ENCODE assay signal across 16 cellular contexts in the genomic region with DNA sequence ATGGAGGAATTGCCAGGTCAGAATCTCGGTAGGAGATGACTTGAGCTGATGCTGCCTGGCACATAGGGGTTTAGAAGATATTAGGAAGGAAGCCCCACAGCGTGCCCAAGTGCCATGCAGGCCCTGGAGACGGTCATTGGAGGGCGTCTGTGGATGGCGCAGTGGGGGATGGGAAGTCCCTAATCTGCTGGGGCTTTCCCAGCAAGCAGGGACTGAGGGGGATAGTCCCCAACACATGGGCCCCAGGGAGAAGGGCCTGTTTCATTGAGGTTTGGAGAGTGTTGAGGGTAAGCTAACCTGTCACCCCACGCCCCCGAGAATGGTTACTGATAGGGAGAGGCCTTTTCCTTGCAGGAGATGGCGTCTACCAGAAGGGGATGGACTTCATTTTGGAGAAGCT. TPM values are rescaled to one million over a fixed set of nuclear protein-coding genes. Genes with fewer than 3 reads are reported as not detected.
DNase-seq lines count a peak whose midpoint lies in the region; ATAC-seq and TF ChIP-seq lines count a peak whose summit lies in the region.
"Had no signal": no experiment of that assay in that cellular context is flagged by ENCODE, and none has a peak within 500 bp of the region (broad histone marks: within the 10 kb centered on the region; RNA-seq: fewer than 3 reads in every experiment).

No MANE protein-coding gene starts in this region.

- ATAC-seq in Right ventricle myocardium inferior, result no peak
- no peak for ATAC-seq in stimulated activated effector memory CD8-positive, alpha-beta T cell treated with anti-CD3 and anti-CD28 coated beads, Interleukin-12 subunit alpha, Interleukin-12 subunit beta, amount 100 ng/mL, for 72 hours
- ATAC-seq: PC-3 had no signal

- TF ChIP-seq CTCF in left ventricle myocardium inferior (IDR thresholded peaks at IDR 0.05; ENCODE audit: borderline replicate concordance) (no peak), GM13976 (IDR thresholded peaks at IDR 0.05; ENCODE audit: borderline replicate concordance, control extremely low read depth, extremely low read depth, insufficient read depth, missing control alignments) (no peak), smooth muscle cell (IDR thresholded peaks at IDR 0.05; ENCODE audit: borderline replicate concordance, insufficient read depth, poor library complexity, severe bottlenecking) (no peak)

- H3K36me3 Mint-ChIP-seq in dendritic cell treated with granulocyte-macrophage colony-stimulating factor and Interleukin-4, amounts not matched to agents 40 ng/mL and 50 ng/mL, for 4 days (ENCODE audit: low read depth), result peaks cover 66% of the 10 kb centered on the region
- peaks cover 16% of the 10 kb centered on the region for H3K36me3 Mint-ChIP-seq in stimulated activated effector memory CD8-positive, alpha-beta T cell treated with anti-CD3 and anti-CD28 coated beads, Interleukin-12 subunit alpha, Interleukin-12 subunit beta, amount 100 ng/mL, for 72 hours

- H3K27ac Mint-ChIP-seq in dendritic cell treated with granulocyte-macrophage colony-stimulating factor and Interleukin-4, amounts not matched to agents 40 ng/mL and 50 ng/mL, for 4 days, result peak overlapping the region; percentile 39
- H3K27ac Mint-ChIP-seq in stimulated activated effector memory CD8-positive, alpha-beta T cell treated with anti-CD3 and anti-CD28 coated beads, Interleukin-12 subunit alpha, Interleukin-12 subunit beta, amount 100 ng/mL, for 72 hours, result peak overlapping the region; percentile 54

- no peak overlapping the region for H3K4me2 ChIP-seq in smooth muscle cell

- H3K9me3 Mint-ChIP-seq in dendritic cell treated with granulocyte-macrophage colony-stimulating factor and Interleukin-4, amounts not matched to agents 40 ng/mL and 50 ng/mL, for 4 days, result no peaks in the 10 kb centered on the region
- H3K9me3 Mint-ChIP-seq in stimulated activated effector memory CD8-positive, alpha-beta T cell treated with anti-CD3 and anti-CD28 coated beads, Interleukin-12 subunit alpha, Interleukin-12 subunit beta, amount 100 ng/mL, for 72 hours, result no peaks in the 10 kb centered on the region

- H3K27me3 Mint-ChIP-seq in dendritic cell treated with granulocyte-macrophage colony-stimulating factor and Interleukin-4, amounts not matched to agents 40 ng/mL and 50 ng/mL, for 4 days, result no peaks in the 10 kb centered on the region

- DNase-seq in left ventricle myocardium inferior, result no peak
- DNase-seq in Right ventricle myocardium inferior (ENCODE audit: missing footprints), result no peak
- peak; percentile 49 for DNase-seq in GM13976 (ENCODE audit: low spot score)
- no peak for DNase-seq in stimulated activated effector memory CD8-positive, alpha-beta T cell treated with anti-CD3 and anti-CD28 coated beads, Interleukin-12 subunit alpha, Interleukin-12 subunit beta, amount 100 ng/mL, for 72 hours (ENCODE audit: low spot score in 2 of 2)
- DNase-seq in NCI-H2029 treated with DMSO at 0.1 percent for 48 hours (lab: John Stamatoyannopoulos, UW), result no peak
- no peak for DNase-seq in smooth muscle cell (lab: John Stamatoyannopoulos, UW; ENCODE audit: unreplicated experiment)
- no peak for DNase-seq in stimulated activated CD4-positive, alpha-beta T cell treated with anti-CD3 and anti-CD28 coated beads, Interleukin-2, amount 100 ng/mL, for 48 hours
- DNase-seq: GDM1, Kasumi-1, NCI-H2081 treated with DMSO at 0.1 percent for 48 hours, NCI-H446, NCI-H526 treated with DMSO at 0.1 percent for 48 hours, PC-3, RPMI8226 had no signal

- peak overlapping the region; percentile 84 for H3K27ac ChIP-seq in left ventricle myocardium inferior (replicated peaks)
- H3K27ac ChIP-seq in smooth muscle cell (ENCODE audit: low read depth), result no peak overlapping the region

- H3K79me2 ChIP-seq in smooth muscle cell (ENCODE audit: low read depth), result no peaks in the 10 kb centered on the region

- H3K9me3 ChIP-seq in left ventricle myocardium inferior (replicated peaks) (no peaks in the 10 kb centered on the region), smooth muscle cell (replicated peaks; ENCODE audit: low read depth) (no peaks in the 10 kb centered on the region)

- 92% methylated on average over 8 of the region's 8 CpGs for WGBS in smooth muscle cell (ENCODE audit: low lambda C conversion rate)

- H3K4me3 ChIP-seq in left ventricle myocardium inferior (no peak overlapping the region), smooth muscle cell (no peak overlapping the region)

- H3K9ac ChIP-seq in smooth muscle cell (ENCODE audit: low read depth), result no peak overlapping the region

- H3K4me1 ChIP-seq in left ventricle myocardium inferior (peaks cover 10% of the 10 kb centered on the region), smooth muscle cell (ENCODE audit: low read depth) (no peaks in the 10 kb centered on the region)

- no peaks in the 10 kb centered on the region for H3F3A ChIP-seq in smooth muscle cell (ENCODE audit: low read depth)

- H4K20me1 ChIP-seq in smooth muscle cell (ENCODE audit: low read depth), result no peaks in the 10 kb centered on the region

- H3K27me3 ChIP-seq in left ventricle myocardium inferior (ENCODE audit: low read depth) (no peaks in the 10 kb centered on the region), smooth muscle cell (ENCODE audit: low read depth) (no peaks in the 10 kb centered on the region)

- H3K36me3 ChIP-seq in left ventricle myocardium inferior (no peaks in the 10 kb centered on the region), smooth muscle cell (ENCODE audit: low read depth) (no peaks in the 10 kb centered on the region)

- no peak overlapping the region for H3K4me3 Mint-ChIP-seq in dendritic cell treated with granulocyte-macrophage colony-stimulating factor and Interleukin-4, amounts not matched to agents 40 ng/mL and 50 ng/mL, for 4 days
- H3K4me3 Mint-ChIP-seq in stimulated activated effector memory CD8-positive, alpha-beta T cell treated with anti-CD3 and anti-CD28 coated beads, Interleukin-12 subunit alpha, Interleukin-12 subunit beta, amount 100 ng/mL, for 72 hours, result no peak overlapping the region
- H3K4me3 Mint-ChIP-seq: CD14-positive monocyte had no signal

- in situ Hi-C loops in GM13976 (cut with MboI; ENCODE audit: low sequenced_read_pairs, unreplicated experiment), result no loop called here

- intact Hi-C loops in left ventricle myocardium inferior (cut with micrococcal nuclease), result no loop called here
- intact Hi-C loops in Right ventricle myocardium inferior (cut with DNase I), result no loop called here
- intact Hi-C loops in dendritic cell treated with granulocyte-macrophage colony-stimulating factor and Interleukin-4, amounts not matched to agents 40 ng/mL and 50 ng/mL, for 4 days (cut with micrococcal nuclease), result no loop called here

- no peak overlapping the region for H2AFZ ChIP-seq in smooth muscle cell (ENCODE audit: low read depth)

- peaks cover 24% of the 10 kb centered on the region for H3K4me1 Mint-ChIP-seq in dendritic cell treated with granulocyte-macrophage colony-stimulating factor and Interleukin-4, amounts not matched to agents 40 ng/mL and 50 ng/mL, for 4 days (ENCODE audit: low read depth)
- H3K4me1 Mint-ChIP-seq in stimulated activated effector memory CD8-positive, alpha-beta T cell treated with anti-CD3 and anti-CD28 coated beads, Interleukin-12 subunit alpha, Interleukin-12 subunit beta, amount 100 ng/mL, for 72 hours, result no peaks in the 10 kb centered on the region

RNA-seq across cellular contexts. Expression of gene TAFAZZIN, which starts 7.8 kb away (rescaled TPM):
- 39.8 TPM for total RNA-seq in left ventricle myocardium inferior
- 36.1 TPM for total RNA-seq in Right ventricle myocardium inferior
- total RNA-seq in smooth muscle cell, result 28.3 and 203 TPM in 2 replicates
- polyA plus RNA-seq in smooth muscle cell, result 30.2 and 32.4 TPM in 2 replicates

RNA-seq across cellular contexts. Expression of gene ATP6AP1, which starts 9.3 kb away (rescaled TPM):
- total RNA-seq in left ventricle myocardium inferior, result 84.1 TPM
- 83.0 TPM for total RNA-seq in Right ventricle myocardium inferior
- 84.0 and 104 TPM in 2 replicates for total RNA-seq in smooth muscle cell
- 193 and 213 TPM in 2 replicates for polyA plus RNA-seq in smooth muscle cell

RNA-seq across cellular contexts. Expression of gene DNASE1L1, which starts 10.1 kb away (rescaled TPM):
- total RNA-seq in left ventricle myocardium inferior, result 56.3 TPM
- 52.3 TPM for total RNA-seq in Right ventricle myocardium inferior
- 33.6 and 40.4 TPM in 2 replicates for total RNA-seq in smooth muscle cell
- 23.0 and 30.0 TPM in 2 replicates for polyA plus RNA-seq in smooth muscle cell

RNA-seq across cellular contexts. Expression of gene GDI1, which starts 17.8 kb away (rescaled TPM):
- total RNA-seq in left ventricle myocardium inferior (79.3 TPM), Right ventricle myocardium inferior (85.2 TPM), smooth muscle cell (92.2 and 98.8 TPM in 2 replicates)
- 143 and 160 TPM in 2 replicates for polyA plus RNA-seq in smooth muscle cell

RNA-seq across cellular contexts. Expression of gene RPL10, which starts 21.0 kb away (rescaled TPM):
- total RNA-seq in left ventricle myocardium inferior (1,850 TPM), Right ventricle myocardium inferior (2,181 TPM), smooth muscle cell (2,811 and 3,107 TPM in 2 replicates)
- 1,314 and 1,395 TPM in 2 replicates for polyA plus RNA-seq in smooth muscle cell
